In genomic region chrX:87664381-87664780, GRCh38 we compare ENCODE assay signal across 1 cellular context.
TF ChIP-seq lines count a peak whose summit lies in the region.

No MANE protein-coding gene starts in this region.

TF ChIP-seq in GM23338, 12 proteins besides CTCF, POLR2A, EP300 and RAD21 (continued from another document):
- no peak for TF ChIP-seq ZNF462 (CRISPR knock-in tag; IDR thresholded peaks at IDR 0.05)
